In the genomic region with DNA sequence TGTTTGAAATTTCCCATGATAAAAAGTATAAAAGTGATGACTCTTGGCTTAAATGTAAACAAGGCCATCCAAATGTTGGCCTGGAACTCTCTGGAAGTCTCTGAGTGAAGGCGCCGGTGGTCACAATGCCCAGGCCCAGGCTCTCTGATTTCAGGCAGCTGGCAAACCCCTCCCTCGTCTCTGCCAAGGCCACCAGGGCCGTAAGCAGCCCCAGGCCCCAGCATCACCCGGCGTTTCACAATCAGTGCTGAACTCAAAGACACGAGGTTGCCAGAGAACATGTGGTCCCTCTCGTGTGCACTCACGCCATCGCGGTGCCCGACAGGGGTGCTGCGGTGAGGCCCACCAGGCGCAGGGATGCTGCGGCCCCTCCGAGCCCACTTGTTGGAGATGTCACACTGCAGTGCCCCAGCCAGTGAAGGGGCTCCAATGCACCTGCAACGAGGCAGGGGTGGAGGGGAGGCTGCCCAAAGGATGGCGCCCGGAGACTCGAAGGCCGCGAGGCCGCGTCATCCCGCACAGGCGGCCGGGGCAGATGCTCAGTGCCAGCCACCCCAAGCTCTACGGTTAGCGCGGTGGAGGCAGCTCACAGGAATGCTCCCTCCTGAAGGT, we compare ENCODE assay signal across 1 cellular context.
TF ChIP-seq lines count a peak whose summit lies in the region.

No MANE protein-coding gene starts in this region.

TF ChIP-seq in K562, 482 proteins besides CTCF, POLR2A, EP300 and RAD21 (continued from another document):
- no peak for TF ChIP-seq E2F1 (CRISPR knock-in tag; IDR thresholded peaks at IDR 0.05)
